23 cellular contexts compared by ENCODE assay signal in the genomic region with DNA sequence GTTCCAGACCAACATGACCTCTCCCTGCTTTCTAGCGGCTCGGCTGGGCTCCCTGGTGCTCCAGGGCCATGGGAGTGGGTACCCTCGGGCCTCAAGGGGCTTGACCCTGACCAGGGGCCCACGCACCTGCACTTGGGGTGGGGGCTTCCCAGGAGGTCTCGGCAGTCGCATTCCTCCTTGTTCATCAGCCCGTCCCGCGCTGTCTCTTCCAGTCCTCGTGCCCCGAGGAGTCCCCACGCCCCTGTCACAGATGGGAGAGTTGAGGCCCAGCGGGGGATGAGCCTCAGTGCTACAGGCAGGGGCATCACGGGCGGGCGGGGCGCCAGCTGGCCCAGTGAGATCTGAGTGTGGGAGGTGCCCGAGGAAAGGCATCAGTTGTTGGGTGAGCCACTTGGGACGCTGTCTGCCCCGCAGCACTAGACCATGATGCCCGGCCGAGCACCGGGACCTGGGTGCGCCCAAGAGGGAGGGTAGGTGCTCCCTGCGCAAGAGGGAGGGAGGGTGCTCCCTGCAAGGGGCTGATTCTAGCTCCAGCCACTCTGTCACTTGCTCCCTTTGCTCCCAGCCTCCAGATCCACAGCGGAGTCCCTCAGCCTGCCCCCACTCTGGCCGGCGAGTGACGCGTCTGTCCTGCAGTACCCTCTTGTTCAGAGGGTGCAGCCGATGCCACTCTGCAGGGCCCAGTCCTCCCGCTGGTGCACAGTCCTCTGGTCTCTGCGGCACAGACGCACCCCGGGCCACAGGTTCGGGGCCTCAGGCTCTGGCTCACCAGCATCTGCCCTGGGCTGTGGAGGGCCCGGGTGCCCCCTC. TPM values are rescaled to one million over a fixed set of nuclear protein-coding genes. Genes with fewer than 3 reads are reported as not detected.
DNase-seq lines count a peak whose midpoint lies in the region; ATAC-seq, FAIRE-seq and TF ChIP-seq lines count a peak whose summit lies in the region.
"Had no signal": no experiment of that assay in that cellular context is flagged by ENCODE, and none has a peak within 500 bp of the region (broad histone marks: within the 10 kb centered on the region; RNA-seq: fewer than 3 reads in every experiment).

No MANE protein-coding gene starts in this region.

- no peaks in the 10 kb centered on the region for H3K9me3 Mint-ChIP-seq in astrocyte (ENCODE audit: unreplicated experiment)
- H3K9me3 Mint-ChIP-seq: activated CD4-positive, alpha-beta memory T cell treated with anti-CD3 and anti-CD28 coated beads for 36 hours; activated T-helper 2 cell treated with anti-CD3 and anti-CD28 coated beads, Interferon-gamma antibody, Interleukin-2, Interleukin-4, amounts not matched to agents 10 μg/mL and 5 μg/mL and 100 μg/mL, durations not matched to agents 14 hours and 24 hours and 36 hours; effector memory CD8-positive, alpha-beta T cell; naive thymus-derived CD8-positive, alpha-beta T cell; stimulated activated memory B cell treated with anti-CD40 and anti-IgM and Interleukin-4, amounts not matched to agents 10 μg/mL and 1 μg/mL and 100 μg/mL, for 72 hours had no signal

- no peaks in the 10 kb centered on the region for H3K36me3 Mint-ChIP-seq in astrocyte (ENCODE audit: low read depth, unreplicated experiment)
- H3K36me3 Mint-ChIP-seq: activated CD4-positive, alpha-beta memory T cell treated with anti-CD3 and anti-CD28 coated beads for 36 hours; activated naive CD8-positive, alpha-beta T cell; naive thymus-derived CD8-positive, alpha-beta T cell; stimulated activated memory B cell treated with anti-CD40 and anti-IgM and Interleukin-4, amounts not matched to agents 10 μg/mL and 1 μg/mL and 100 μg/mL, for 72 hours had no signal

- no peaks in the 10 kb centered on the region for H3K9me2 ChIP-seq in Loucy (replicated peaks; ENCODE audit: low read depth, low read length)

- ATAC-seq in Right ventricle myocardium inferior: no peak

- intact Hi-C loops in Right ventricle myocardium inferior (cut with DNase I): no loop called here
- intact Hi-C loops in left ventricle myocardium inferior (cut with micrococcal nuclease): no loop called here
- intact Hi-C loops in sigmoid colon (cut with DNase I): loop anchor here (1.0 to 5.0 kb wide), 2 partner anchors 100 to 149 kb away; no protein-coding TSS in a partner anchor

- H3K27ac Mint-ChIP-seq in astrocyte (ENCODE audit: unreplicated experiment): no peak overlapping the region
- H3K27ac Mint-ChIP-seq: activated CD4-positive, alpha-beta memory T cell treated with anti-CD3 and anti-CD28 coated beads for 36 hours; activated naive CD8-positive, alpha-beta T cell; activated T-helper 2 cell treated with anti-CD3 and anti-CD28 coated beads, Interferon-gamma antibody, Interleukin-2, Interleukin-4, amounts not matched to agents 10 μg/mL and 5 μg/mL and 100 μg/mL, durations not matched to agents 14 hours and 24 hours and 36 hours; effector memory CD8-positive, alpha-beta T cell; stimulated activated memory B cell treated with anti-CD40 and anti-IgM and Interleukin-4, amounts not matched to agents 10 μg/mL and 1 μg/mL and 100 μg/mL, for 72 hours had no signal

- DNase-seq in Right ventricle myocardium inferior (ENCODE audit: missing footprints): peak; percentile 70
- no peak for DNase-seq in left ventricle myocardium inferior
- no peak for DNase-seq in astrocyte (ENCODE audit: low read depth)
- DNase-seq in urothelium cell line (ENCODE audit: low spot score): no peak
- DNase-seq in HuH-7 (ENCODE audit: low spot score): no peak
- DNase-seq in sigmoid colon: no peak
- no peak for DNase-seq in NCI-H524 (lab: John Stamatoyannopoulos, UW)
- DNase-seq: activated CD4-positive, CD25-positive, alpha-beta regulatory T cell; effector memory CD8-positive, alpha-beta T cell; foreskin keratinocyte; NCI-H1048; NCI-H2227 treated with DMSO at 0.1 percent for 48 hours; NCI-H82; stimulated activated CD4-positive, alpha-beta T cell treated with anti-CD3 and anti-CD28 coated beads, Interleukin-2, amount 100 ng/mL, for 48 hours; T-helper 9 cell had no signal

- no peaks in the 10 kb centered on the region for H3F3A ChIP-seq in Loucy (ENCODE audit: low read depth)

- H3K79me2 ChIP-seq in Loucy (ENCODE audit: insufficient read depth, low read length) (peaks cover 3% of the 10 kb centered on the region; the same call in 1 of the 2 replicates), astrocyte (ENCODE audit: insufficient read depth, low read length) (no peaks in the 10 kb centered on the region)

- no peaks in the 10 kb centered on the region for H4K20me1 ChIP-seq in Loucy (ENCODE audit: insufficient read depth, low read length, poor library complexity, severe bottlenecking)
- no peaks in the 10 kb centered on the region for H4K20me1 ChIP-seq in astrocyte (ENCODE audit: insufficient read depth, low read length)

- H3K36me3 ChIP-seq in left ventricle myocardium inferior: no peaks in the 10 kb centered on the region
- H3K36me3 ChIP-seq in Loucy (ENCODE audit: insufficient read depth, low read length): no peaks in the 10 kb centered on the region
- H3K36me3 ChIP-seq in astrocyte (ENCODE audit: insufficient read depth, low read length): no peaks in the 10 kb centered on the region
- H3K36me3 ChIP-seq in sigmoid colon: no peaks in the 10 kb centered on the region

- TF ChIP-seq CTCF in left ventricle myocardium inferior (IDR thresholded peaks at IDR 0.05; ENCODE audit: borderline replicate concordance) (no peak), Loucy (conservative IDR thresholded peaks at IDR 0.05; ENCODE audit: low read length) (no peak), astrocyte (IDR thresholded peaks at IDR 0.05; ENCODE audit: insufficient read depth, low read depth, low read length) (no peak), sigmoid colon (IDR thresholded peaks at IDR 0.05) (no peak)

- no peak for TF ChIP-seq EP300 in sigmoid colon (IDR thresholded peaks at IDR 0.05)

- H3K4me1 Mint-ChIP-seq in astrocyte (ENCODE audit: low read depth, unreplicated experiment): no peaks in the 10 kb centered on the region

- peaks cover 69% of the 10 kb centered on the region for H3K27me3 ChIP-seq in left ventricle myocardium inferior (ENCODE audit: low read depth)
- no peaks in the 10 kb centered on the region for H3K27me3 ChIP-seq in Loucy (ENCODE audit: insufficient read depth, low read length, poor library complexity, severe bottlenecking)
- no peaks in the 10 kb centered on the region for H3K27me3 ChIP-seq in astrocyte (ENCODE audit: insufficient read depth, low read length)
- H3K27me3 ChIP-seq in sigmoid colon: peaks cover 0 to 35% (median 19%) of the 10 kb centered on the region in 3 donors
- H3K27me3 ChIP-seq: body of pancreas had no signal

- no peak overlapping the region for H3K4me3 Mint-ChIP-seq in astrocyte (ENCODE audit: unreplicated experiment)
- H3K4me3 Mint-ChIP-seq: activated CD4-positive, alpha-beta memory T cell treated with anti-CD3 and anti-CD28 coated beads for 36 hours; activated naive CD8-positive, alpha-beta T cell; effector memory CD8-positive, alpha-beta T cell; naive thymus-derived CD8-positive, alpha-beta T cell; stimulated activated memory B cell treated with anti-CD40 and anti-IgM and Interleukin-4, amounts not matched to agents 10 μg/mL and 1 μg/mL and 100 μg/mL, for 72 hours had no signal

- H3K27ac ChIP-seq in left ventricle myocardium inferior (replicated peaks) (no peak overlapping the region), astrocyte (ENCODE audit: low read depth, low read length) (no peak overlapping the region), sigmoid colon (no peak overlapping the region)
- H3K27ac ChIP-seq: body of pancreas, C4-2B, foreskin keratinocyte had no signal

- no peaks in the 10 kb centered on the region for H3K4me1 ChIP-seq in left ventricle myocardium inferior
- peaks cover 37% of the 10 kb centered on the region for H3K4me1 ChIP-seq in Loucy (ENCODE audit: insufficient read depth, low read length, poor library complexity, severe bottlenecking)
- peaks cover 14% of the 10 kb centered on the region for H3K4me1 ChIP-seq in astrocyte (ENCODE audit: insufficient read depth, low read length)
- H3K4me1 ChIP-seq in sigmoid colon: peaks cover 0 to 9% (median 1%) of the 10 kb centered on the region in 4 donors
- H3K4me1 ChIP-seq: foreskin keratinocyte had no signal

- H3K9me3 ChIP-seq in left ventricle myocardium inferior (replicated peaks): no peaks in the 10 kb centered on the region
- H3K9me3 ChIP-seq in Loucy (ENCODE audit: insufficient read depth, low read depth, low read length): no peaks in the 10 kb centered on the region
- H3K9me3 ChIP-seq in astrocyte (ENCODE audit: insufficient read depth, low read depth, low read length): no peaks in the 10 kb centered on the region
- no peaks in the 10 kb centered on the region for H3K9me3 ChIP-seq in sigmoid colon
- H3K9me3 ChIP-seq: body of pancreas had no signal

- peaks cover 13% of the 10 kb centered on the region for H3K27me3 Mint-ChIP-seq in astrocyte (ENCODE audit: low read depth, unreplicated experiment)
- H3K27me3 Mint-ChIP-seq: activated naive CD8-positive, alpha-beta T cell had no signal

- FAIRE-seq in astrocyte (lab: Jason Lieb, UNC) (no peak), urothelium cell line (lab: Jason Lieb, UNC) (peak; percentile 30)

- H2AFZ ChIP-seq in Loucy (ENCODE audit: low read length) (peak overlapping the region; percentile 68), astrocyte (ENCODE audit: low read depth, low read length) (peak overlapping the region; percentile 30)

- WGBS in sigmoid colon, 2 donors: 74 to 84% methylated on average over 37 of the region's 37 CpGs

- no peak overlapping the region for H3K4me3 ChIP-seq in left ventricle myocardium inferior
- peak overlapping the region; percentile 57 for H3K4me3 ChIP-seq in Loucy (ENCODE audit: low read length, poor library complexity, severe bottlenecking)
- no peak overlapping the region for H3K4me3 ChIP-seq in astrocyte (ENCODE audit: insufficient read depth, low read depth, low read length)
- peak overlapping the region in 2 of 4 donors; percentile 19 to 37 for H3K4me3 ChIP-seq in sigmoid colon
- H3K4me3 ChIP-seq: body of pancreas had no signal

- no peak for TF ChIP-seq POLR2A in sigmoid colon (IDR thresholded peaks at IDR 0.05)

- H3K4me2 ChIP-seq in Loucy (ENCODE audit: low read depth, low read length, poor library complexity, severe bottlenecking): peak overlapping the region; percentile 72
- peak overlapping the region; percentile 48 for H3K4me2 ChIP-seq in astrocyte (ENCODE audit: low read length)

- H3K9ac ChIP-seq in Loucy (ENCODE audit: low read depth, low read length, poor library complexity, severe bottlenecking) (peak overlapping the region; percentile 76), astrocyte (ENCODE audit: low read length) (peak overlapping the region; percentile 16)

RNA-seq across cellular contexts. Expression of gene MMP17, which starts 23.8 kb away (rescaled TPM):
- total RNA-seq in Right ventricle myocardium inferior (0.73 TPM), left ventricle myocardium inferior (0.77 TPM), astrocyte (5.6 and 8.4 TPM in 2 replicates), sigmoid colon (1 to 10 TPM; 2.7 to 7.1 (median 4.9) TPM)
- polyA plus RNA-seq in sigmoid colon: 1 to 10 TPM in 1 of 3 donors, under 1 TPM in 1, not detected in 1; 0.60 to 6.8 TPM
- polyA plus RNA-seq: naive thymus-derived CD8-positive, alpha-beta T cell had no signal

RNA-seq across cellular contexts. Expression of gene ULK1, which starts 42.5 kb away (rescaled TPM):
- total RNA-seq in Right ventricle myocardium inferior (49.3 TPM), left ventricle myocardium inferior (57.4 TPM), astrocyte (51.7 and 51.8 TPM in 2 replicates), sigmoid colon (10 to 100 TPM; 13.2 to 29.1 (median 18.6) TPM)
- 10 to 100 TPM in 1 of 3 donors, 1 to 10 TPM in 2; 5.3 to 17.5 (median 5.4) TPM for polyA plus RNA-seq in sigmoid colon
